Comparison of ENCODE assay signal across 10 cellular contexts in the genomic region with DNA sequence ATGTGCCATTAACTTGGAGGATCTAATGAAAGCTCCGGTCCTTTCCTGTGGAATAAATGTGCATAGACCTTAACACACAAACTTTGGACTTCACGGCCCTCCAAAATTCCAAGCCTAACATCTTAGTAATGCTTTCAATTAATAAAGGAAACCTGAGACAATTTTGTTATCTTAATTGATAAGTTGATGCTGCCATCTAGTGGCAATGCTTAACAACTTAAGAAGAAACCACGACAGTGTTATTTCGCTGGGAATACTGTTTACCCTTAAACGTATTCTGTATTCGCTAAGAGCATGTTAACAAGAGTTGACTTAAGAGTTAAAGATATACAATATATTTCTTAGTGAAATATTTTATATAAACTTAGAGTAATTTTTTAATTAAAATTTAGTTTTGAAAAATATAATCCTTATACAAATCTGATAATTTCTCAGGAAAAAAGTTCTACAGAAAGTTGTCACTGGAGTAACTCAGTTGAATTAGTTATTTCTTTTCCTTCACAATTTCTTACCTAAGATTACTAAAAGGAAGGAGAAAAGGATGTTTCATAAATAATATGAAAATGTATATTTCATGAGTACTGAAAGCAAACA. TPM values are rescaled to one million over a fixed set of nuclear protein-coding genes. Genes with fewer than 3 reads are reported as not detected.
DNase-seq lines count a peak whose midpoint lies in the region; TF ChIP-seq lines count a peak whose summit lies in the region.
"Had no signal": no experiment of that assay in that cellular context is flagged by ENCODE, and none has a peak within 500 bp of the region (broad histone marks: within the 10 kb centered on the region; RNA-seq: fewer than 3 reads in every experiment).

No MANE protein-coding gene starts in this region.

- no peaks in the 10 kb centered on the region for H3K36me3 ChIP-seq in esophagus muscularis mucosa
- H3K36me3 ChIP-seq: BLaER1 treated with 17β-estradiol and CSF1 and Interleukin-3, amounts not matched to agents 10 nM and 100 nM had no signal

- peaks cover 0 to 5% (median 0%) of the 10 kb centered on the region in 4 donors for H3K9me3 ChIP-seq in esophagus muscularis mucosa
- H3K9me3 ChIP-seq: BLaER1 treated with 17β-estradiol and CSF1 and Interleukin-3, amounts not matched to agents 10 nM and 100 nM had no signal

- H3K4me3 ChIP-seq in Jurkat, Clone E6-1 (ENCODE audit: low read length) = no peak overlapping the region
- no peak overlapping the region for H3K4me3 ChIP-seq in esophagus muscularis mucosa
- H3K4me3 ChIP-seq: BLaER1 treated with 17β-estradiol and CSF1 and Interleukin-3, amounts not matched to agents 10 nM and 100 nM had no signal

- no peaks in the 10 kb centered on the region for H3K4me1 ChIP-seq in esophagus muscularis mucosa

- DNase-seq in NCI-H1417 (lab: John Stamatoyannopoulos, UW) = peak; percentile 20 to 76 (median 27)
- DNase-seq in NCI-H1417 treated with DMSO at 0.1 percent for 48 hours (lab: John Stamatoyannopoulos, UW) = no peak
- DNase-seq in Jurkat, Clone E6-1 (ENCODE audit: low read depth, low spot score) = peak; percentile 68
- DNase-seq in RPMI8226 = peak; percentile 70
- DNase-seq in esophagus muscularis mucosa (ENCODE audit: extremely low spot score) = no peak
- DNase-seq in pons (ENCODE audit: low spot score) = peak; percentile 74
- no peak for DNase-seq in NK-92 (lab: John Stamatoyannopoulos, UW; ENCODE audit: unreplicated experiment)
- no peak for DNase-seq in NCI-H187 (lab: John Stamatoyannopoulos, UW)

- no peak for TF ChIP-seq POLR2A in esophagus muscularis mucosa (IDR thresholded peaks at IDR 0.05; ENCODE audit: low read depth)

- 13% methylated on average over 6 of the region's 6 CpGs for WGBS in esophagus muscularis mucosa

- TF ChIP-seq CTCF in esophagus muscularis mucosa (IDR thresholded peaks at IDR 0.05) = peak; percentile 37 to 61 (median 56)

- H3K27me3 ChIP-seq in esophagus muscularis mucosa = no peaks in the 10 kb centered on the region
- H3K27me3 ChIP-seq: BLaER1 treated with 17β-estradiol and CSF1 and Interleukin-3, amounts not matched to agents 10 nM and 100 nM had no signal

- intact Hi-C loops in esophagus muscularis mucosa (cut with DNase I) = loop anchor here (5.0 kb wide), 1 partner anchor 161 kb away; no protein-coding TSS in a partner anchor

- TF ChIP-seq EP300 in esophagus muscularis mucosa (IDR thresholded peaks at IDR 0.05) = no peak

- H3K27ac ChIP-seq in esophagus muscularis mucosa (replicated peaks in 1 of 4) = no peak overlapping the region
- H3K27ac ChIP-seq: BLaER1 treated with 17β-estradiol and CSF1 and Interleukin-3, amounts not matched to agents 10 nM and 100 nM had no signal

RNA-seq across cellular contexts. Expression of a gene that starts 35.0 kb away (rescaled TPM):
- polyA plus RNA-seq in Jurkat, Clone E6-1 (2012; ENCODE audit: insufficient read depth, insufficient read length) = not detected
- total RNA-seq in esophagus muscularis mucosa = not detected
- polyA plus RNA-seq: adipose tissue had no signal

Comparison
In these comparisons a context has a peak if more than half of its experiments do, and no peak if none do; other contexts are left out.
1. DNase-seq: peak in NCI-H1417 (3 of 3), Jurkat, Clone E6-1 (single experiment), RPMI8226 (single experiment) and pons (single experiment); none in NCI-H1417 treated with DMSO at 0.1 percent for 48 hours (single experiment), esophagus muscularis mucosa (single experiment), NK-92 (single experiment) and NCI-H187 (0 of 2).